Comparison of ENCODE assay signal across 31 cellular contexts in the genomic region with DNA sequence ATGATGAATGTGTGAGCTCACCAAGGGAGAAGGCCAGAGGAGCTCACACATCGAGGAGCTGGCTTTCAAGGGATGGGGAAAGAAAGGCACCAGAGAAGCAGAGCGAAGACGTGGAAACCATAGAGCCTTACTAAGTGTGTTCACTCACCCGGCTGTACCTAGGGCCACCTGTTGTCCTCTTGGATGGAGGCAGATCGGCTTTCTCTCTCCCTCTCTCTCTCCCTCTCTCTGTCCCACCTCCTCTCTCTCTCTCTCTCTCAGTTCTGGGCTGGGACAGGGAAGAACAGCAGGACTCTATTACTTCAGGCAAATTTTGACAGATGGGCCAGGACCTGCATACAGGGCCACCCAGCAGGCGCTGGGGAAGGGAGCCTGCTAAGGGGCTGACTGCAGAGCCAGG.
DNase-seq lines count a peak whose midpoint lies in the region; ATAC-seq, FAIRE-seq and TF ChIP-seq lines count a peak whose summit lies in the region.
"Had no signal": no experiment of that assay in that cellular context is flagged by ENCODE, and none has a peak within 500 bp of the region (broad histone marks: within the 10 kb centered on the region; RNA-seq: fewer than 3 reads in every experiment).

No MANE protein-coding gene starts in this region.

- H3K9me3 ChIP-seq in H1 (ENCODE audit: insufficient read depth in 2 of 2, low read depth in 1 of 2, low read length in 1 of 2) (no peaks in the 10 kb centered on the region), OCI-LY7 (ENCODE audit: low read length) (no peaks in the 10 kb centered on the region), tibial nerve (no peaks in the 10 kb centered on the region)
- H3K9me3 ChIP-seq: SJSA1 had no signal

- no peak overlapping the region for H2BK15ac ChIP-seq in H1 (ENCODE audit: low read length)

- H2AFZ ChIP-seq in H1 (ENCODE audit: low read length) (no peak overlapping the region), OCI-LY7 (ENCODE audit: low read length) (no peak overlapping the region)

- H2BK12ac ChIP-seq in H1 (ENCODE audit: low read depth, low read length) = no peak overlapping the region

- peaks cover 8% of the 10 kb centered on the region for H3K36me3 Mint-ChIP-seq in activated naive CD8-positive, alpha-beta T cell treated with anti-CD3 and anti-CD28 coated beads for 36 hours
- H3K36me3 Mint-ChIP-seq in activated naive CD8-positive, alpha-beta T cell treated with anti-CD3 and anti-CD28 coated beads, Interleukin-2, amount 50 U/mL, for 24 hours (ENCODE audit: low read depth) = peaks cover 4% of the 10 kb centered on the region

- TF ChIP-seq CTCF in H1 (IDR thresholded peaks at IDR 0.05; ENCODE audit: control extremely low read depth in 1 of 3, insufficient read depth in 1 of 3, low read depth in 1 of 3, low read length in 3 of 3) (no peak), OCI-LY7 (conservative IDR thresholded peaks at IDR 0.05; ENCODE audit: low read length) (no peak), tibial nerve (IDR thresholded peaks at IDR 0.05) (no peak)

- no peak overlapping the region for H3K23ac ChIP-seq in H1 (ENCODE audit: insufficient read length)

- H3K79me2 ChIP-seq in H1 (ENCODE audit: control insufficient read depth in 1 of 2, insufficient read depth in 2 of 2, low read length in 2 of 2) (no peaks in the 10 kb centered on the region; a peak in 1 of 4 replicates), OCI-LY7 (ENCODE audit: insufficient read depth, low read depth, low read length) (no peaks in the 10 kb centered on the region)

- H3K18ac ChIP-seq in H1 (ENCODE audit: extremely low read depth, low read length) = no peak overlapping the region; the same call in 1 of the 2 replicates

- H3K27me3 ChIP-seq in H1 (replicated peaks in 1 of 4; ENCODE audit: control insufficient read depth in 3 of 4, extremely low read depth in 1 of 4, insufficient read depth in 3 of 4, low read length in 3 of 4) = no peaks in the 10 kb centered on the region; a peak in 1 of 7 replicates
- no peaks in the 10 kb centered on the region for H3K27me3 ChIP-seq in tibial nerve
- H3K27me3 ChIP-seq: BLaER1 treated with 17β-estradiol and CSF1 and Interleukin-3, amounts not matched to agents 10 nM and 100 nM; SJSA1 had no signal

- H2AK5ac ChIP-seq in H1 (ENCODE audit: low read depth, low read length) = no peak overlapping the region

- H3K27ac ChIP-seq in H1 (ENCODE audit: low read depth, low read length) (no peak overlapping the region), OCI-LY7 (ENCODE audit: low read depth, low read length, poor library complexity, severe bottlenecking) (no peak overlapping the region), tibial nerve (no peak overlapping the region)
- H3K27ac ChIP-seq: BLaER1 treated with 17β-estradiol and CSF1 and Interleukin-3, amounts not matched to agents 10 nM and 100 nM; SJSA1 had no signal

- peaks cover 23% of the 10 kb centered on the region for H3K4me1 Mint-ChIP-seq in activated naive CD8-positive, alpha-beta T cell treated with anti-CD3 and anti-CD28 coated beads for 36 hours
- H3K4me1 Mint-ChIP-seq in activated naive CD8-positive, alpha-beta T cell treated with anti-CD3 and anti-CD28 coated beads, Interleukin-2, amount 50 U/mL, for 24 hours = peaks cover 25% of the 10 kb centered on the region

- no peak for ATAC-seq in activated naive CD8-positive, alpha-beta T cell treated with anti-CD3 and anti-CD28 coated beads, Interleukin-2, amount 50 U/mL, for 24 hours
- ATAC-seq in HG02678 (IDR thresholded peaks at IDR 0.05; ENCODE audit: unreplicated experiment) = no peak
- ATAC-seq: K562 had no signal

- intact Hi-C loops in OCI-LY7 (cut with micrococcal nuclease; ENCODE audit: unreplicated experiment) = no loop called here

- no peak for DNase-seq in activated naive CD8-positive, alpha-beta T cell treated with anti-CD3 and anti-CD28 coated beads for 36 hours
- no peak for DNase-seq in activated naive CD8-positive, alpha-beta T cell treated with anti-CD3 and anti-CD28 coated beads, Interleukin-2, amount 50 U/mL, for 24 hours
- DNase-seq in NCI-H524 (lab: John Stamatoyannopoulos, UW) (peak; percentile 64 to 65), H1 (ENCODE audit: low read depth in 1 of 2, low spot score in 2 of 2) (no peak), OCI-LY7 (ENCODE audit: low spot score) (no peak), AML-193 (lab: John Stamatoyannopoulos, UW) (no peak), tibial nerve (ENCODE audit: low spot score in 2 of 2) (no peak)
- DNase-seq: CD4-positive, alpha-beta T cell; EL; GF-D8; H7; HFFc6; MV-4-11; NCI-H1105; NCI-H146; NCI-H1930; NCI-H2107; NCI-H510A; NCI-H774; Right ventricle myocardium superior; RPMI8226; T-helper 1 cell had no signal

- H4K8ac ChIP-seq in H1 (ENCODE audit: extremely low read depth, insufficient read depth, low read length) = 0 out of 2 replicates have a peak overlapping the region, but pooled peaks have one; percentile 2

- H3K4ac ChIP-seq in H1 (replicated peaks; ENCODE audit: insufficient read length, low read depth, low read length) = no peak overlapping the region

- peaks cover 1% of the 10 kb centered on the region for H3K9me3 Mint-ChIP-seq in activated naive CD8-positive, alpha-beta T cell treated with anti-CD3 and anti-CD28 coated beads for 36 hours
- H3K9me3 Mint-ChIP-seq in activated naive CD8-positive, alpha-beta T cell treated with anti-CD3 and anti-CD28 coated beads, Interleukin-2, amount 50 U/mL, for 24 hours = no peaks in the 10 kb centered on the region
- H3K9me3 Mint-ChIP-seq: CD4-positive, alpha-beta T cell; HFFc6 had no signal

- CTCF ChIA-PET in H1 (lab: Charles Lee; ENCODE audit: partially characterized antibody) (interaction anchor here (0.9 to 1.0 kb wide), 2 partner anchors 11 to 280 kb away, joined by 3 read pairs; no protein-coding TSS in a partner anchor), OCI-LY7 (lab: Charles Lee; ENCODE audit: unreplicated experiment) (no interaction called here)

- FAIRE-seq in H1 (lab: Jason Lieb, UNC) = no peak
- FAIRE-seq: A204.1, D721Med, GM12891, GM19239, HTR-8/SVneo, K562 had no signal

- no peak overlapping the region for H3K4me2 ChIP-seq in H1 (ENCODE audit: insufficient read depth in 1 of 2, low read depth in 2 of 2, low read length in 2 of 2)
- no peak overlapping the region for H3K4me2 ChIP-seq in OCI-LY7 (ENCODE audit: low read length)
- H3K4me2 ChIP-seq: BLaER1 treated with 17β-estradiol and CSF1 and Interleukin-3, amounts not matched to agents 10 nM and 100 nM had no signal

- no peak for TF ChIP-seq POLR2A in H1 (IDR thresholded peaks at IDR 0.05; ENCODE audit: control extremely low read depth in 1 of 2, low read depth in 2 of 2, low read length in 2 of 2)
- TF ChIP-seq POLR2A in tibial nerve (IDR thresholded peaks at IDR 0.05) = no peak

- H4K20me1 ChIP-seq in H1 (replicated peaks in 1 of 2; ENCODE audit: control insufficient read depth in 1 of 2, insufficient read depth in 2 of 2, low read length in 2 of 2) (no peaks in the 10 kb centered on the region), OCI-LY7 (ENCODE audit: insufficient read depth, low read length) (no peaks in the 10 kb centered on the region)
- H4K20me1 ChIP-seq: BLaER1 treated with 17β-estradiol and CSF1 and Interleukin-3, amounts not matched to agents 10 nM and 100 nM had no signal

- no peak overlapping the region for H4K5ac ChIP-seq in H1 (ENCODE audit: insufficient read length, low read depth, low read length)

- H3K27me3 Mint-ChIP-seq in activated naive CD8-positive, alpha-beta T cell treated with anti-CD3 and anti-CD28 coated beads for 36 hours = no peaks in the 10 kb centered on the region
- H3K27me3 Mint-ChIP-seq in activated naive CD8-positive, alpha-beta T cell treated with anti-CD3 and anti-CD28 coated beads, Interleukin-2, amount 50 U/mL, for 24 hours = no peaks in the 10 kb centered on the region
- H3K27me3 Mint-ChIP-seq: CD4-positive, alpha-beta T cell had no signal

- no peak for TF ChIP-seq EP300 in H1 (IDR thresholded peaks at IDR 0.05; ENCODE audit: borderline replicate concordance in 1 of 2, low read depth in 2 of 2, low read length in 2 of 2)
- no peak for TF ChIP-seq EP300 in tibial nerve (IDR thresholded peaks at IDR 0.05)

- no peaks in the 10 kb centered on the region for H3K23me2 ChIP-seq in H1 (ENCODE audit: low read depth, low read length)

- H2BK20ac ChIP-seq in H1 (ENCODE audit: low read length) = no peak overlapping the region

- no peak overlapping the region for H3K14ac ChIP-seq in H1 (ENCODE audit: insufficient read length)

- no peak overlapping the region for H2BK5ac ChIP-seq in H1 (ENCODE audit: low read depth, low read length)

- H3K56ac ChIP-seq in H1 (replicated peaks; ENCODE audit: insufficient read length, low read depth, low read length) = no peak overlapping the region

- peak overlapping the region; percentile 16 for H3K27ac Mint-ChIP-seq in activated naive CD8-positive, alpha-beta T cell treated with anti-CD3 and anti-CD28 coated beads for 36 hours
- no peak overlapping the region for H3K27ac Mint-ChIP-seq in activated naive CD8-positive, alpha-beta T cell treated with anti-CD3 and anti-CD28 coated beads, Interleukin-2, amount 50 U/mL, for 24 hours
- H3K27ac Mint-ChIP-seq: CD4-positive, alpha-beta T cell; HFFc6 had no signal

- no peak overlapping the region for H3K4me3 Mint-ChIP-seq in activated naive CD8-positive, alpha-beta T cell treated with anti-CD3 and anti-CD28 coated beads for 36 hours
- H3K4me3 Mint-ChIP-seq in activated naive CD8-positive, alpha-beta T cell treated with anti-CD3 and anti-CD28 coated beads, Interleukin-2, amount 50 U/mL, for 24 hours = no peak overlapping the region
- H3K4me3 Mint-ChIP-seq: CD4-positive, alpha-beta T cell; HFFc6 had no signal

- no peaks in the 10 kb centered on the region; a peak in 1 of 7 replicates for H3K4me1 ChIP-seq in H1 (replicated peaks in 1 of 4; ENCODE audit: control insufficient read depth in 3 of 4, insufficient read depth in 4 of 4, low read length in 3 of 4)
- H3K4me1 ChIP-seq in OCI-LY7 (ENCODE audit: insufficient read depth, low read length, poor library complexity, severe bottlenecking) = no peaks in the 10 kb centered on the region
- peaks cover 0 to 39% (median 12%) of the 10 kb centered on the region in 4 donors for H3K4me1 ChIP-seq in tibial nerve

- no peaks in the 10 kb centered on the region for H3K36me3 ChIP-seq in H1 (ENCODE audit: control insufficient read depth in 2 of 4, insufficient read depth in 4 of 4, low read length in 3 of 4)
- no peaks in the 10 kb centered on the region for H3K36me3 ChIP-seq in OCI-LY7 (ENCODE audit: insufficient read depth, low read length)
- no peaks in the 10 kb centered on the region for H3K36me3 ChIP-seq in tibial nerve
- H3K36me3 ChIP-seq: BLaER1 treated with 17β-estradiol and CSF1 and Interleukin-3, amounts not matched to agents 10 nM and 100 nM; SJSA1 had no signal

- H2BK120ac ChIP-seq in H1 (replicated peaks; ENCODE audit: low read depth, low read length) = no peak overlapping the region

- WGBS in H1 (ENCODE audit: extremely low coverage in 1 of 2, insufficient coverage in 1 of 2, insufficient read length in 1 of 2, insufficient replicate concordance in 2 of 2, low coverage in 1 of 2, low lambda C conversion rate in 2 of 2, missing lambda C conversion rate in 1 of 2), 2 experiments = 89% methylated on average over 6 of the region's 6 CpGs; no CpG with 5 or more reads in 1 of the 2 experiments
- 87 to 93% methylated on average over 6 of the region's 6 CpGs for WGBS in tibial nerve, 2 donors

- H3K9ac ChIP-seq in H1 (replicated peaks in 1 of 4; ENCODE audit: extremely low read depth in 1 of 4, low read depth in 3 of 4, low read length in 3 of 4) = no peak overlapping the region
- H3K9ac ChIP-seq: BLaER1 treated with 17β-estradiol and CSF1 and Interleukin-3, amounts not matched to agents 10 nM and 100 nM had no signal

- H3K4me3 ChIP-seq in H1 (ENCODE audit: extremely low read depth in 1 of 4, insufficient read depth in 2 of 4, low read depth in 3 of 4, low read length in 4 of 4) (no peak overlapping the region), OCI-LY7 (ENCODE audit: low read depth, low read length, poor library complexity, severe bottlenecking) (no peak overlapping the region), tibial nerve (no peak overlapping the region)
- H3K4me3 ChIP-seq: BLaER1 treated with 17β-estradiol and CSF1 and Interleukin-3, amounts not matched to agents 10 nM and 100 nM; K562; SJSA1 had no signal

- no peak overlapping the region for H4K91ac ChIP-seq in H1 (replicated peaks; ENCODE audit: insufficient read length, low read length)

- POLR2A ChIA-PET in H1 (lab: Charles Lee; ENCODE audit: partially characterized antibody) = no interaction called here
- POLR2A ChIA-PET in OCI-LY7 (lab: Charles Lee) = no interaction called here

- H3K79me1 ChIP-seq in H1 (ENCODE audit: low read depth, low read length) = no peaks in the 10 kb centered on the region

- no TSS peak for BruUV-seq in OCI-LY7 (replicated peaks; lab: Mats Ljungman, UMichigan)

- H3K9me2 ChIP-seq in OCI-LY7 (ENCODE audit: insufficient read depth, low read length) = no peaks in the 10 kb centered on the region

- no peak for TF ChIP-seq RAD21 in H1 (IDR thresholded peaks at IDR 0.05 in 1 of 2, conservative IDR thresholded peaks at IDR 0.05 in 1 of 2; ENCODE audit: low read depth in 2 of 2, low read length in 2 of 2)

Comparison
In these comparisons a context has a peak if more than half of its experiments do, and no peak if none do; other contexts are left out.
1. DNase-seq: peak in NCI-H524 (2 of 2); none in activated naive CD8-positive, alpha-beta T cell treated with anti-CD3 and anti-CD28 coated beads for 36 hours (single experiment), activated naive CD8-positive, alpha-beta T cell treated with anti-CD3 and anti-CD28 coated beads, Interleukin-2, amount 50 U/mL, for 24 hours (single experiment), H1 (0 of 2), OCI-LY7 (single experiment), AML-193 (0 of 2) and tibial nerve (0 of 2).